Comparison of ENCODE assay signal across 29 cellular contexts in the genomic region with DNA sequence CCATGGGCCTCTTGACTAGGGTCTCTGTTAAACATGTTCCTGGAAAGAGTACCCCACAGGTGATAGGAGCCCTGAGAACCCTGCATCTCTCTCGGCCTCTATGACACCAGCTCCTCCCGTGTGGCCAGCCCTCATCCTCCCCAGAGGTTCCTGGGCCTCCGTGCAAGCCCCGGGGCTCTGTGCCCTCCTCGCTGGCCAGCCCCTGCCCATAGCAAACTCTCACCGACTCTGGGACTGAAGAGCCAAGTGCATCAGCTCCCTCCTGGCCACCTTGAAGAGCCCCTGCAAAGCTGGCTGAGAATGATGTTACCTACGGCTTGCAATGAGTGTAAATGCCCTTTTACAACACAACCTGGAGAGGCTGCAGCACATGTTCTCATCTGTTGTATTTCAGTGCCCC.
"Had no signal": no experiment of that assay in that cellular context is flagged by ENCODE, and none has a peak within 500 bp of the region (broad histone marks: within the 10 kb centered on the region; RNA-seq: fewer than 3 reads in every experiment).

No MANE protein-coding gene starts in this region.

- H3K4me3 Mint-ChIP-seq: activated CD4-positive, alpha-beta T cell treated with anti-CD3 and anti-CD28 coated beads for 36 hours; activated CD4-positive, alpha-beta T cell treated with anti-CD3 and anti-CD28 coated beads, Interleukin-2, amount 10 ng/mL, durations not matched to agents 24 days and 14 days; activated CD8-positive, alpha-beta memory T cell treated with anti-CD3 and anti-CD28 coated beads, Interleukin-2, amount 10 ng/mL, durations not matched to agents 7 days and 5 days; activated CD8-positive, alpha-beta T cell treated with anti-CD3 and anti-CD28 coated beads for 36 hours; activated naive CD8-positive, alpha-beta T cell; activated T-cell treated with anti-CD3 and anti-CD28 coated beads, Interleukin-2, amount 50 U/mL, for 4 hours; activated T-helper 17 cell treated with anti-CD3 and anti-CD28 coated beads, Interleukin-2, amount 50 U/mL, for 72 hours; central memory CD8-positive, alpha-beta T cell; effector memory CD8-positive, alpha-beta T cell had no signal

- DNase-seq: activated CD4-positive, alpha-beta T cell treated with anti-CD3 and anti-CD28 coated beads for 36 hours; activated CD4-positive, alpha-beta T cell treated with anti-CD3 and anti-CD28 coated beads, Interleukin-2, amount 10 ng/mL, durations not matched to agents 24 days and 14 days; activated CD4-positive, alpha-beta T cell treated with anti-CD3 and anti-CD28 coated beads, Interleukin-2, amount 50 U/mL, for 48 hours; activated CD4-positive, CD25-positive, alpha-beta regulatory T cell; activated CD4-positive, CD25-positive, alpha-beta regulatory T cell treated with anti-CD3 and anti-CD28 coated beads, Interleukin-2, amount 50 U/mL, for 72 hours; activated CD8-positive, alpha-beta memory T cell treated with anti-CD3 and anti-CD28 coated beads, Interleukin-2, amount 10 ng/mL, durations not matched to agents 7 days and 5 days; activated CD8-positive, alpha-beta memory T cell treated with anti-CD3 and anti-CD28 coated beads, Interleukin-2, amount 50 U/mL, for 48 hours; activated CD8-positive, alpha-beta T cell treated with anti-CD3 and anti-CD28 coated beads for 36 hours; activated effector memory CD4-positive, alpha-beta T cell treated with Interleukin-2 at 50 U/mL for 16 hours; activated gamma-delta T cell treated with Interleukin-2 at 50 U/mL for 16 hours; activated naive CD4-positive, alpha-beta T cell treated with anti-CD3 and anti-CD28 coated beads, Interleukin-2, amount 50 U/mL, for 16 hours; activated naive CD4-positive, alpha-beta T cell treated with Interleukin-2 at 50 U/mL for 16 hours; activated T-cell treated with anti-CD3 and anti-CD28 coated beads for 4 hours; activated T-cell treated with anti-CD3 and anti-CD28 coated beads, Interleukin-2, amount 50 U/mL, for 4 hours; amniotic stem cell; anterior cingulate cortex; brain microvascular endothelial cell; dermis blood vessel endothelial cell; effector CD4-positive, alpha-beta T cell; effector memory CD8-positive, alpha-beta T cell; erythroblast; foreskin keratinocyte; gastrocnemius medialis; glutamatergic neuron; heart left ventricle; T-helper 2 cell had no signal

- H3K36me3 Mint-ChIP-seq: activated CD8-positive, alpha-beta memory T cell treated with anti-CD3 and anti-CD28 coated beads, Interleukin-2, amount 10 ng/mL, durations not matched to agents 7 days and 5 days; activated naive CD8-positive, alpha-beta T cell had no signal

- H3K27ac Mint-ChIP-seq: activated CD4-positive, alpha-beta T cell treated with anti-CD3 and anti-CD28 coated beads for 36 hours; activated CD4-positive, alpha-beta T cell treated with anti-CD3 and anti-CD28 coated beads, Interleukin-2, amount 10 ng/mL, durations not matched to agents 24 days and 14 days; activated CD8-positive, alpha-beta memory T cell treated with anti-CD3 and anti-CD28 coated beads, Interleukin-2, amount 10 ng/mL, durations not matched to agents 7 days and 5 days; activated CD8-positive, alpha-beta T cell treated with anti-CD3 and anti-CD28 coated beads for 36 hours; activated naive CD8-positive, alpha-beta T cell; activated T-helper 17 cell treated with anti-CD3 and anti-CD28 coated beads, Interleukin-2, amount 50 U/mL, for 72 hours; effector memory CD8-positive, alpha-beta T cell had no signal

- H3K9me3 Mint-ChIP-seq: activated CD4-positive, alpha-beta T cell treated with anti-CD3 and anti-CD28 coated beads, Interleukin-2, amount 10 ng/mL, durations not matched to agents 24 days and 14 days; activated CD8-positive, alpha-beta T cell treated with anti-CD3 and anti-CD28 coated beads for 36 hours; activated T-cell treated with anti-CD3 and anti-CD28 coated beads, Interleukin-2, amount 50 U/mL, for 4 hours; activated T-helper 17 cell treated with anti-CD3 and anti-CD28 coated beads, Interleukin-2, amount 50 U/mL, for 72 hours; central memory CD8-positive, alpha-beta T cell; effector memory CD8-positive, alpha-beta T cell had no signal

- ATAC-seq: activated CD4-positive, alpha-beta T cell treated with anti-CD3 and anti-CD28 coated beads for 36 hours; activated CD8-positive, alpha-beta memory T cell treated with anti-CD3 and anti-CD28 coated beads, Interleukin-2, amount 10 ng/mL, durations not matched to agents 7 days and 5 days; activated CD8-positive, alpha-beta T cell treated with anti-CD3 and anti-CD28 coated beads for 36 hours; activated T-cell treated with anti-CD3 and anti-CD28 coated beads, Interleukin-2, amount 50 U/mL, for 4 hours; activated T-helper 17 cell treated with anti-CD3 and anti-CD28 coated beads, Interleukin-2, amount 50 U/mL, for 72 hours; effector memory CD8-positive, alpha-beta T cell; foreskin keratinocyte; gastrocnemius medialis; heart left ventricle had no signal

- H3K4me1 Mint-ChIP-seq: activated CD4-positive, alpha-beta T cell treated with anti-CD3 and anti-CD28 coated beads for 36 hours; activated CD4-positive, alpha-beta T cell treated with anti-CD3 and anti-CD28 coated beads, Interleukin-2, amount 10 ng/mL, durations not matched to agents 24 days and 14 days; central memory CD8-positive, alpha-beta T cell had no signal
